In genomic region chrX:122866527-122866926, GRCh38 we compare ENCODE assay signal across 15 cellular contexts.
DNase-seq lines count a peak whose midpoint lies in the region; TF ChIP-seq lines count a peak whose summit lies in the region.
"Had no signal": no experiment of that assay in that cellular context is flagged by ENCODE, and none has a peak within 500 bp of the region (broad histone marks: within the 10 kb centered on the region; RNA-seq: fewer than 3 reads in every experiment).

No MANE protein-coding gene starts in this region.

- H4K20me1 ChIP-seq in osteoblast (ENCODE audit: insufficient read depth, low read length): no peaks in the 10 kb centered on the region
- no peaks in the 10 kb centered on the region for H4K20me1 ChIP-seq in OCI-LY7 (ENCODE audit: insufficient read depth, low read length)

- no peaks in the 10 kb centered on the region for H3K36me3 Mint-ChIP-seq in progenitor cell of endocrine pancreas (ENCODE audit: insufficient read depth)

- H3K4me1 ChIP-seq in osteoblast (ENCODE audit: insufficient read depth, low read length) (peaks cover 5% of the 10 kb centered on the region), OCI-LY7 (ENCODE audit: insufficient read depth, low read length, poor library complexity, severe bottlenecking) (no peaks in the 10 kb centered on the region), esophagus muscularis mucosa (peaks cover 0 to 4% (median 0%) of the 10 kb centered on the region in 4 donors)
- H3K4me1 ChIP-seq: Caco-2, heart right ventricle, left lung had no signal

- H3K36me3 ChIP-seq in osteoblast (ENCODE audit: insufficient read depth, low read length) (no peaks in the 10 kb centered on the region), OCI-LY7 (ENCODE audit: insufficient read depth, low read length) (no peaks in the 10 kb centered on the region), esophagus muscularis mucosa (no peaks in the 10 kb centered on the region)
- H3K36me3 ChIP-seq: heart right ventricle, left lung had no signal

- TF ChIP-seq CTCF in epithelial cell of esophagus (IDR thresholded peaks at IDR 0.05; ENCODE audit: insufficient read depth, low read depth, low read length, missing control alignments) (no peak), osteoblast (IDR thresholded peaks at IDR 0.05; ENCODE audit: extremely low read depth, low read depth, low read length) (no peak), OCI-LY7 (conservative IDR thresholded peaks at IDR 0.05; ENCODE audit: low read length) (no peak), esophagus muscularis mucosa (IDR thresholded peaks at IDR 0.05) (no peak), progenitor cell of endocrine pancreas (IDR thresholded peaks at IDR 0.05; ENCODE audit: unreplicated experiment) (no peak)

- H3K9me3 Mint-ChIP-seq in progenitor cell of endocrine pancreas (ENCODE audit: low read depth): peaks cover 22% of the 10 kb centered on the region

- CTCF ChIA-PET in OCI-LY7 (lab: Charles Lee; ENCODE audit: unreplicated experiment): no interaction called here

- no peak for TF ChIP-seq POLR2A in esophagus muscularis mucosa (IDR thresholded peaks at IDR 0.05; ENCODE audit: low read depth)

- no peak overlapping the region for H2AFZ ChIP-seq in osteoblast (ENCODE audit: low read length)
- no peak overlapping the region for H2AFZ ChIP-seq in OCI-LY7 (ENCODE audit: low read length)

- H3K9me3 ChIP-seq in osteoblast (ENCODE audit: low read depth, low read length): no peaks in the 10 kb centered on the region
- no peaks in the 10 kb centered on the region for H3K9me3 ChIP-seq in OCI-LY7 (ENCODE audit: low read length)
- no peaks in the 10 kb centered on the region for H3K9me3 ChIP-seq in esophagus muscularis mucosa
- H3K9me3 ChIP-seq: Caco-2, heart right ventricle, left lung had no signal

- H3K27me3 ChIP-seq in osteoblast (ENCODE audit: insufficient read depth, low read length) (no peaks in the 10 kb centered on the region), esophagus muscularis mucosa (no peaks in the 10 kb centered on the region)
- H3K27me3 ChIP-seq: heart right ventricle, left lung had no signal

- H3K79me2 ChIP-seq in osteoblast (ENCODE audit: insufficient read depth, low read length) (no peaks in the 10 kb centered on the region), OCI-LY7 (ENCODE audit: insufficient read depth, low read depth, low read length) (no peaks in the 10 kb centered on the region)

- POLR2A ChIA-PET in OCI-LY7 (lab: Charles Lee): no interaction called here

- H3K4me2 ChIP-seq in osteoblast (ENCODE audit: insufficient read depth, low read length) (no peak overlapping the region), OCI-LY7 (ENCODE audit: low read length) (no peak overlapping the region)

- no peak for TF ChIP-seq EP300 in esophagus muscularis mucosa (IDR thresholded peaks at IDR 0.05)

- no peaks in the 10 kb centered on the region for H3K9me2 ChIP-seq in OCI-LY7 (ENCODE audit: insufficient read depth, low read length)

- intact Hi-C loops in OCI-LY7 (cut with micrococcal nuclease; ENCODE audit: unreplicated experiment) (no loop called here), esophagus muscularis mucosa (cut with DNase I) (no loop called here)

- no peaks in the 10 kb centered on the region for H3K4me1 Mint-ChIP-seq in progenitor cell of endocrine pancreas (ENCODE audit: low read depth)

- no peaks in the 10 kb centered on the region for H3K27me3 Mint-ChIP-seq in progenitor cell of endocrine pancreas

- H3K27ac Mint-ChIP-seq in progenitor cell of endocrine pancreas: no peak overlapping the region
- H3K27ac Mint-ChIP-seq: nephron had no signal

- no peak overlapping the region for H3K4me3 ChIP-seq in epithelial cell of esophagus (ENCODE audit: low read length)
- H3K4me3 ChIP-seq in osteoblast (ENCODE audit: insufficient read depth, low read length): no peak overlapping the region
- no peak overlapping the region for H3K4me3 ChIP-seq in OCI-LY7 (ENCODE audit: low read depth, low read length, poor library complexity, severe bottlenecking)
- H3K4me3 ChIP-seq in esophagus muscularis mucosa: no peak overlapping the region
- H3K4me3 ChIP-seq: heart right ventricle, left lung had no signal

- H3K4me3 Mint-ChIP-seq in progenitor cell of endocrine pancreas (ENCODE audit: low read depth): no peak overlapping the region
- H3K4me3 Mint-ChIP-seq: nephron had no signal

- WGBS in esophagus muscularis mucosa: 61% methylated on average over 2 of the region's 2 CpGs

- DNase-seq in GM03348 (ENCODE audit: low spot score) (peak; percentile 42), NOMO-1 treated with dmso at 0.1 percent for 144 hours (lab: John Stamatoyannopoulos, UW; ENCODE audit: unreplicated experiment) (peak; percentile 53), epithelial cell of esophagus (ENCODE audit: low read depth) (peak; percentile 85), osteoblast (ENCODE audit: insufficient read length, low spot score, missing footprints) (peak; percentile 11), OCI-LY7 (ENCODE audit: low spot score) (no peak), esophagus muscularis mucosa (ENCODE audit: extremely low spot score) (no peak), progenitor cell of endocrine pancreas (ENCODE audit: low spot score, unreplicated experiment) (no peak)
- no peak for DNase-seq in stimulated activated CD4-positive, alpha-beta T cell treated with anti-CD3 and anti-CD28 coated beads, Interleukin-1b, Interleukin-23, amount 100 ng/mL, for 48 hours
- DNase-seq: heart right ventricle, KBM-7, left lung, NCI-H187 treated with DMSO at 0.1 percent for 48 hours, NCI-H82 had no signal

- no TSS peak for BruUV-seq in OCI-LY7 (replicated peaks; lab: Mats Ljungman, UMichigan)

- H3K27ac ChIP-seq in osteoblast (ENCODE audit: low read depth, low read length) (peak overlapping the region; percentile 36), OCI-LY7 (ENCODE audit: low read depth, low read length, poor library complexity, severe bottlenecking) (no peak overlapping the region), esophagus muscularis mucosa (replicated peaks in 1 of 4) (no peak overlapping the region)
- H3K27ac ChIP-seq: heart right ventricle, left lung had no signal

Comparison
In these comparisons a context has a peak if more than half of its experiments do, and no peak if none do; other contexts are left out.
1. DNase-seq: peak in GM03348 (single experiment), NOMO-1 treated with dmso at 0.1 percent for 144 hours (single experiment), epithelial cell of esophagus (single experiment) and osteoblast (single experiment); none in OCI-LY7 (single experiment), esophagus muscularis mucosa (single experiment), progenitor cell of endocrine pancreas (single experiment) and stimulated activated CD4-positive, alpha-beta T cell treated with anti-CD3 and anti-CD28 coated beads, Interleukin-1b, Interleukin-23, amount 100 ng/mL, for 48 hours (single experiment).